In genomic region chr1:219885680-219886079, GRCh38 we compare ENCODE assay signal across 41 cellular contexts. TPM values are rescaled to one million over a fixed set of nuclear protein-coding genes. Genes with fewer than 3 reads are reported as not detected.
"Had no signal": no experiment of that assay in that cellular context is flagged by ENCODE, and none has a peak within 500 bp of the region (broad histone marks: within the 10 kb centered on the region; RNA-seq: fewer than 3 reads in every experiment).

No MANE protein-coding gene starts in this region.

- DNase-seq: activated effector memory CD4-positive, alpha-beta T cell treated with anti-CD3 and anti-CD28 coated beads, Interleukin-2, amount 50 U/mL, for 16 hours; activated effector memory CD4-positive, alpha-beta T cell treated with Interleukin-2 at 50 U/mL for 16 hours; activated gamma-delta T cell; activated gamma-delta T cell treated with Interleukin-2 at 50 U/mL for 16 hours; activated naive CD4-positive, alpha-beta T cell; activated naive CD4-positive, alpha-beta T cell treated with anti-CD3 and anti-CD28 coated beads for 36 hours; activated naive CD4-positive, alpha-beta T cell treated with anti-CD3 and anti-CD28 coated beads, Interleukin-2, amount 10 ng/mL, durations not matched to agents 7 days and 5 days; activated naive CD4-positive, alpha-beta T cell treated with anti-CD3 and anti-CD28 coated beads, Interleukin-2, amount 50 U/mL, for 16 hours; activated naive CD4-positive, alpha-beta T cell treated with Interleukin-2 at 50 U/mL for 16 hours; activated naive CD8-positive, alpha-beta T cell treated with anti-CD3 and anti-CD28 coated beads for 36 hours; activated naive CD8-positive, alpha-beta T cell treated with anti-CD3 and anti-CD28 coated beads, Interleukin-2, amount 10 ng/mL, durations not matched to agents 7 days and 5 days; activated naive CD8-positive, alpha-beta T cell treated with anti-CD3 and anti-CD28 coated beads, Interleukin-2, amount 50 U/mL, for 24 hours; activated T-cell treated with anti-CD3 and anti-CD28 coated beads, Interleukin-2, amount 50 U/mL, for 24 hours; activated T-cell treated with anti-CD3 and anti-CD28 coated beads, Interleukin-2, amount 50 U/mL, for 4 hours; activated T-cell treated with anti-CD3 and anti-CD28 coated beads, Interleukin-2, amount 50 U/mL, for 48 hours; activated T-cell treated with anti-CD3 and anti-CD28 coated beads, Interleukin-2, amount 50 U/mL, for 72 hours; adrenal gland; amniotic stem cell; amygdala; anterior cingulate cortex; aorta; body of pancreas; brain microvascular endothelial cell; caudate nucleus; central memory CD4-positive, alpha-beta T cell; cerebellar nuclear complex had no signal

- H3K4me3 Mint-ChIP-seq: activated naive CD4-positive, alpha-beta T cell treated with anti-CD3 and anti-CD28 coated beads for 36 hours; activated naive CD4-positive, alpha-beta T cell treated with anti-CD3 and anti-CD28 coated beads, Interleukin-2, amount 10 ng/mL, durations not matched to agents 7 days and 5 days; activated naive CD4-positive, alpha-beta T cell treated with anti-CD3 and anti-CD28 coated beads, Interleukin-2, amount 50 U/mL, for 24 hours; activated naive CD8-positive, alpha-beta T cell; activated naive CD8-positive, alpha-beta T cell treated with anti-CD3 and anti-CD28 coated beads for 36 hours; activated naive CD8-positive, alpha-beta T cell treated with anti-CD3 and anti-CD28 coated beads, Interleukin-2, amount 10 ng/mL, durations not matched to agents 7 days and 5 days; activated naive CD8-positive, alpha-beta T cell treated with anti-CD3 and anti-CD28 coated beads, Interleukin-2, amount 50 U/mL, for 24 hours; activated T-cell treated with anti-CD3 and anti-CD28 coated beads, Interleukin-2, amount 50 U/mL, for 24 hours; activated T-cell treated with anti-CD3 and anti-CD28 coated beads, Interleukin-2, amount 50 U/mL, for 4 hours; activated T-cell treated with anti-CD3 and anti-CD28 coated beads, Interleukin-2, amount 50 U/mL, for 72 hours; activated T-helper 1 cell treated with anti-CD3 and anti-CD28 coated beads, Interleukin-12 subunit alpha, Interleukin-12 subunit beta, Interleukin-2, Interleukin-4 antibody, amounts not matched to agents 30 ng/mL and 10 ng/mL and 1 ng/mL, durations not matched to agents 14 hours and 24 hours and 36 hours; activated T-helper 17 cell treated with anti-CD3 and anti-CD28 coated beads, Interleukin-2, amount 50 U/mL, for 72 hours; brain; central memory CD8-positive, alpha-beta T cell had no signal

- H3K9me3 Mint-ChIP-seq: activated naive CD4-positive, alpha-beta T cell treated with anti-CD3 and anti-CD28 coated beads for 36 hours; activated naive CD4-positive, alpha-beta T cell treated with anti-CD3 and anti-CD28 coated beads, Interleukin-2, amount 10 ng/mL, durations not matched to agents 7 days and 5 days; activated naive CD8-positive, alpha-beta T cell treated with anti-CD3 and anti-CD28 coated beads for 36 hours; activated naive CD8-positive, alpha-beta T cell treated with anti-CD3 and anti-CD28 coated beads, Interleukin-2, amount 10 ng/mL, durations not matched to agents 7 days and 5 days; activated T-cell treated with anti-CD3 and anti-CD28 coated beads, Interleukin-2, amount 50 U/mL, for 24 hours; activated T-cell treated with anti-CD3 and anti-CD28 coated beads, Interleukin-2, amount 50 U/mL, for 4 hours; activated T-cell treated with anti-CD3 and anti-CD28 coated beads, Interleukin-2, amount 50 U/mL, for 72 hours; activated T-helper 1 cell treated with anti-CD3 and anti-CD28 coated beads, Interleukin-12 subunit alpha, Interleukin-12 subunit beta, Interleukin-2, Interleukin-4 antibody, amounts not matched to agents 30 ng/mL and 10 ng/mL and 1 ng/mL, durations not matched to agents 14 hours and 24 hours and 36 hours; activated T-helper 2 cell treated with anti-CD3 and anti-CD28 coated beads, Interferon-gamma antibody, Interleukin-2, Interleukin-4, amounts not matched to agents 10 μg/mL and 5 μg/mL and 100 μg/mL, durations not matched to agents 14 hours and 24 hours and 36 hours had no signal

- FAIRE-seq: astrocyte, bronchial epithelial cell had no signal

- H3K27me3 ChIP-seq: adrenal gland, ascending aorta, body of pancreas, brain microvascular endothelial cell, breast epithelium, cardiac muscle cell had no signal

- H3K36me3 Mint-ChIP-seq: activated naive CD4-positive, alpha-beta T cell treated with anti-CD3 and anti-CD28 coated beads, Interleukin-2, amount 10 ng/mL, durations not matched to agents 7 days and 5 days; activated naive CD4-positive, alpha-beta T cell treated with anti-CD3 and anti-CD28 coated beads, Interleukin-2, amount 50 U/mL, for 24 hours; activated naive CD8-positive, alpha-beta T cell; activated naive CD8-positive, alpha-beta T cell treated with anti-CD3 and anti-CD28 coated beads for 36 hours; activated naive CD8-positive, alpha-beta T cell treated with anti-CD3 and anti-CD28 coated beads, Interleukin-2, amount 10 ng/mL, durations not matched to agents 7 days and 5 days; brain had no signal

- H3K4me1 ChIP-seq: adrenal gland, ascending aorta, body of pancreas, breast epithelium had no signal

- ATAC-seq: activated naive CD4-positive, alpha-beta T cell treated with anti-CD3 and anti-CD28 coated beads, Interleukin-2, amount 50 U/mL, for 72 hours; activated naive CD8-positive, alpha-beta T cell treated with anti-CD3 and anti-CD28 coated beads, Interleukin-2, amount 50 U/mL, for 24 hours; activated T-cell treated with anti-CD3 and anti-CD28 coated beads, Interleukin-2, amount 50 U/mL, for 4 hours; activated T-cell treated with anti-CD3 and anti-CD28 coated beads, Interleukin-2, amount 50 U/mL, for 72 hours; activated T-helper 17 cell treated with anti-CD3 and anti-CD28 coated beads, Interleukin-2, amount 50 U/mL, for 72 hours; body of pancreas had no signal

- H3K27ac ChIP-seq: adrenal gland, ascending aorta, body of pancreas, brain microvascular endothelial cell, breast epithelium, cardiac muscle cell had no signal

- H3K4me3 ChIP-seq: adrenal gland, ascending aorta, body of pancreas, breast epithelium, cardiac muscle cell had no signal

- H3K4me1 Mint-ChIP-seq: activated naive CD4-positive, alpha-beta T cell treated with anti-CD3 and anti-CD28 coated beads, Interleukin-2, amount 10 ng/mL, durations not matched to agents 7 days and 5 days; activated naive CD4-positive, alpha-beta T cell treated with anti-CD3 and anti-CD28 coated beads, Interleukin-2, amount 50 U/mL, for 24 hours; activated naive CD8-positive, alpha-beta T cell treated with anti-CD3 and anti-CD28 coated beads for 36 hours; activated naive CD8-positive, alpha-beta T cell treated with anti-CD3 and anti-CD28 coated beads, Interleukin-2, amount 10 ng/mL, durations not matched to agents 7 days and 5 days; activated naive CD8-positive, alpha-beta T cell treated with anti-CD3 and anti-CD28 coated beads, Interleukin-2, amount 50 U/mL, for 24 hours; activated T-helper 17 cell treated with anti-CD3 and anti-CD28 coated beads, Interleukin-2, amount 50 U/mL, for 72 hours; central memory CD8-positive, alpha-beta T cell had no signal

- H3K27me3 Mint-ChIP-seq: activated naive CD4-positive, alpha-beta T cell treated with anti-CD3 and anti-CD28 coated beads, Interleukin-2, amount 10 ng/mL, durations not matched to agents 7 days and 5 days; brain had no signal

- H3K27ac Mint-ChIP-seq: activated naive CD4-positive, alpha-beta T cell treated with anti-CD3 and anti-CD28 coated beads for 36 hours; activated naive CD4-positive, alpha-beta T cell treated with anti-CD3 and anti-CD28 coated beads, Interleukin-2, amount 10 ng/mL, durations not matched to agents 7 days and 5 days; activated naive CD4-positive, alpha-beta T cell treated with anti-CD3 and anti-CD28 coated beads, Interleukin-2, amount 50 U/mL, for 24 hours; activated naive CD4-positive, alpha-beta T cell treated with anti-CD3 and anti-CD28 coated beads, Interleukin-2, amount 50 U/mL, for 72 hours; activated naive CD8-positive, alpha-beta T cell; activated naive CD8-positive, alpha-beta T cell treated with anti-CD3 and anti-CD28 coated beads for 36 hours; activated naive CD8-positive, alpha-beta T cell treated with anti-CD3 and anti-CD28 coated beads, Interleukin-2, amount 10 ng/mL, durations not matched to agents 7 days and 5 days; activated naive CD8-positive, alpha-beta T cell treated with anti-CD3 and anti-CD28 coated beads, Interleukin-2, amount 50 U/mL, for 24 hours; activated T-cell treated with anti-CD3 and anti-CD28 coated beads, Interleukin-2, amount 50 U/mL, for 24 hours; activated T-cell treated with anti-CD3 and anti-CD28 coated beads, Interleukin-2, amount 50 U/mL, for 72 hours; activated T-helper 1 cell treated with anti-CD3 and anti-CD28 coated beads, Interleukin-12 subunit alpha, Interleukin-12 subunit beta, Interleukin-2, Interleukin-4 antibody, amounts not matched to agents 30 ng/mL and 10 ng/mL and 1 ng/mL, durations not matched to agents 14 hours and 24 hours and 36 hours; activated T-helper 17 cell treated with anti-CD3 and anti-CD28 coated beads, Interleukin-2, amount 50 U/mL, for 72 hours; activated T-helper 2 cell treated with anti-CD3 and anti-CD28 coated beads, Interferon-gamma antibody, Interleukin-2, Interleukin-4, amounts not matched to agents 10 μg/mL and 5 μg/mL and 100 μg/mL, durations not matched to agents 14 hours and 24 hours and 36 hours; brain had no signal

- H3K9me3 ChIP-seq: adrenal gland, ascending aorta, body of pancreas, breast epithelium had no signal

- H3K36me3 ChIP-seq: adrenal gland, ascending aorta, brain microvascular endothelial cell, breast epithelium, cardiac muscle cell had no signal

RNA-seq across cellular contexts. Expression of gene SLC30A10, which starts 42.7 kb away (rescaled TPM):
- total RNA-seq: activated naive CD4-positive, alpha-beta T cell treated with anti-CD3 and anti-CD28 coated beads for 36 hours; activated naive CD4-positive, alpha-beta T cell treated with anti-CD3 and anti-CD28 coated beads, Interleukin-2, amount 50 U/mL, for 72 hours; activated naive CD8-positive, alpha-beta T cell treated with anti-CD3 and anti-CD28 coated beads for 36 hours; activated naive CD8-positive, alpha-beta T cell treated with anti-CD3 and anti-CD28 coated beads, Interleukin-2, amount 10 ng/mL, durations not matched to agents 7 days and 5 days; activated T-cell treated with anti-CD3 and anti-CD28 coated beads, Interleukin-2, amount 50 U/mL, for 4 hours; activated T-cell treated with anti-CD3 and anti-CD28 coated beads, Interleukin-2, amount 50 U/mL, for 72 hours; activated T-helper 1 cell treated with anti-CD3 and anti-CD28 coated beads, Interleukin-12 subunit alpha, Interleukin-12 subunit beta, Interleukin-2, Interleukin-4 antibody, amounts not matched to agents 30 ng/mL and 10 ng/mL and 1 ng/mL, durations not matched to agents 14 hours and 24 hours and 36 hours; activated T-helper 17 cell treated with anti-CD3 and anti-CD28 coated beads, Interleukin-2, amount 50 U/mL, for 72 hours; activated T-helper 2 cell treated with anti-CD3 and anti-CD28 coated beads, Interferon-gamma antibody, Interleukin-2, Interleukin-4, amounts not matched to agents 10 μg/mL and 5 μg/mL and 100 μg/mL, durations not matched to agents 14 hours and 24 hours and 36 hours; aorta; ascending aorta; astrocyte; breast epithelium; bronchial epithelial cell; cardiac septum; chondrocyte had no signal
